9 cellular contexts compared by ENCODE assay signal in the genomic region with DNA sequence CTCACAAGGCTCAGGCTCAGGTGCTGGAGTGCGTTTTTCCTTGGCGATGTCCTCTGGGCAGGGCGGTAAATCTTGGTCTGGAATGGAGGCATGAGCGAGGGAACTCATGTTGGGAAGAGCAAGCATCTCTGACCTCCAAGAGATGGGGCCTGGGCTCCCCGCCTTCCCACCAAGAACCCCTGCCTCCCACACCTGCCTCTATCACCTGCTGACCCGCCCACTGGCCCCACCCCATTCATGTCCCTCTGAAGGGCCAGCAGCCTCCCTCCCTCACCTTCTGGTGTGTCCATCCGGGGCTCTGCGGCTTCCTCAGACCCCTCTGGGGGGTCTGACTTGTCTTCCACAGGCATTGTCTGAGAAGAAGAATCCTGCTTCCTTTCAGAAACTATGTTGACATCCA. TPM values are rescaled to one million over a fixed set of nuclear protein-coding genes. Genes with fewer than 3 reads are reported as not detected.
"Had no signal": no experiment of that assay in that cellular context is flagged by ENCODE, and none has a peak within 500 bp of the region (broad histone marks: within the 10 kb centered on the region; RNA-seq: fewer than 3 reads in every experiment).

No MANE protein-coding gene starts in this region.

- H3K4me3 Mint-ChIP-seq: IgD-negative memory B cell had no signal

- H3K27ac Mint-ChIP-seq: IgD-negative memory B cell had no signal

- H3K9ac ChIP-seq: KMS-11 had no signal

- H3K27ac ChIP-seq: HL-60, KMS-11 had no signal

- H3K9me3 Mint-ChIP-seq: IgD-negative memory B cell had no signal

- H3K27me3 Mint-ChIP-seq: IgD-negative memory B cell had no signal

- H3K4me1 Mint-ChIP-seq: IgD-negative memory B cell had no signal

- DNase-seq: IMR-90, KBM-7, KG1 had no signal

- ATAC-seq: HepG2 had no signal

- FAIRE-seq: HepG2, HTR-8/SVneo had no signal

- H3K4me2 ChIP-seq: KMS-11 had no signal

RNA-seq across cellular contexts. Expression of a gene that starts 31.2 kb away (rescaled TPM):
- total RNA-seq: HT1080, IMR-90 had no signal
- polyA plus RNA-seq: IMR-90 had no signal
